ENCODE assay signal across 1 cellular context in genomic region chr1:89356658-89357400, GRCh38.
TF ChIP-seq lines count a peak whose summit lies in the region.

No MANE protein-coding gene starts in this region.

TF ChIP-seq in SK-N-SH treated with all-trans-retinoic acid at 6 μM for 48 hours, 23 proteins besides CTCF, POLR2A, EP300 and RAD21 (continued from another document):
- no peak for TF ChIP-seq POU6F1 (CRISPR knock-in tag; IDR thresholded peaks at IDR 0.05; ENCODE audit: borderline replicate concordance, low read depth)
TF ChIP-seq in SK-N-SH treated with all-trans-retinoic acid at 6 μM for 48 hours: peak in this region for 0.
